ENCODE assay signal across 13 cellular contexts in the genomic region with DNA sequence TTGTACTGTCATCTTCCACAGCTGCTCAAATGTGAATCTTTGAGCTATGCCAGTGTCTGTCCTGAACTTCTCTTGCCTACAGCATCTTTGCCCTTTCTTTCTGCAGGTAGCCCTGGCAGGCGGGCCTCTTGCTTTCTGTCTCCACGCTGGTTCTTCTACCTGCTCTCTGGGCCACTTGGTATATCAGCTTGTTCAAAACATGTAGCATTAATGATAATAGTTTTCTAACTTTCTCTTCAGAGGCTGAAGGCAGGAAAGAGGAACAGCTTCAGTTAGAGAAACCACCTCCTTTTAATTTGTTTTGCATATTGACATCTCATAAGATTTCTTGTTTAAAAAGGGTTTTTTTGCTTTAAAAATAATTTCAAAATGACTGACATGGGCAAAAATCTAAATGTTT. TPM values are rescaled to one million over a fixed set of nuclear protein-coding genes. Genes with fewer than 3 reads are reported as not detected.
DNase-seq lines count a peak whose midpoint lies in the region; ATAC-seq and TF ChIP-seq lines count a peak whose summit lies in the region.
"Had no signal": no experiment of that assay in that cellular context is flagged by ENCODE, and none has a peak within 500 bp of the region (broad histone marks: within the 10 kb centered on the region; RNA-seq: fewer than 3 reads in every experiment).

No MANE protein-coding gene starts in this region.

- 0 out of 3 replicates have a peak overlapping the region, but pooled peaks have one; percentile 52 for H2BK15ac ChIP-seq in IMR-90 (ENCODE audit: low read depth, low read length)

- ATAC-seq in IMR-90 (ENCODE audit: low read depth) (no peak), HG03196 (IDR thresholded peaks at IDR 0.05; ENCODE audit: unreplicated experiment) (no peak)
- no peak for ATAC-seq in activated naive CD8-positive, alpha-beta T cell treated with anti-CD3 and anti-CD28 coated beads, Interleukin-2, amount 10 ng/mL, durations not matched to agents 7 days and 5 days (ENCODE audit: low read depth)

- peak overlapping the region; percentile 94 for H3K27ac Mint-ChIP-seq in activated naive CD8-positive, alpha-beta T cell treated with anti-CD3 and anti-CD28 coated beads, Interleukin-2, amount 10 ng/mL, durations not matched to agents 7 days and 5 days

- H3K79me1 ChIP-seq in IMR-90 (ENCODE audit: low read depth in 1 of 2, low read length in 2 of 2) = no peaks in the 10 kb centered on the region

- in situ Hi-C loops in IMR-90 (cut with MboI; ENCODE audit: low sequenced_read_pairs) = no loop called here

- POLR2A ChIA-PET in IMR-90 (lab: Charles Lee; ENCODE audit: unreplicated experiment) = no interaction called here
- POLR2A ChIA-PET in activated naive CD8-positive, alpha-beta T cell treated with anti-CD3 and anti-CD28 coated beads, Interleukin-2, amount 10 ng/mL, durations not matched to agents 7 days and 5 days (lab: Charles Lee) = interaction anchor here (0.9 to 1.7 kb wide), 3 partner anchors 17 to 47 kb away, joined by 3 to 4 read pairs (median 3); no protein-coding TSS in a partner anchor

- TF ChIP-seq CTCF in IMR-90 (conservative IDR thresholded peaks at IDR 0.05; ENCODE audit: low read depth, low read length) = no peak

- H3K27ac ChIP-seq in IMR-90 (ENCODE audit: insufficient read depth, low read length) (no peak overlapping the region), skin epidermis (peak overlapping the region in 15 of 21 experiments; percentile 67 to 91 (median 77))

- H3K56ac ChIP-seq in IMR-90 (ENCODE audit: extremely low read depth, insufficient read depth, low read length) = no peak overlapping the region

- peaks cover 6% of the 10 kb centered on the region for H3K36me3 Mint-ChIP-seq in activated naive CD8-positive, alpha-beta T cell treated with anti-CD3 and anti-CD28 coated beads, Interleukin-2, amount 10 ng/mL, durations not matched to agents 7 days and 5 days

- no peak overlapping the region for H4K5ac ChIP-seq in IMR-90 (ENCODE audit: low read depth, low read length)

- peak overlapping the region; percentile 26; the same call in 1 of the 2 replicates for H3K23ac ChIP-seq in IMR-90 (ENCODE audit: low read depth, low read length)

- H4K20me1 ChIP-seq in IMR-90 (ENCODE audit: insufficient read depth, low read length) = no peaks in the 10 kb centered on the region

- no peaks in the 10 kb centered on the region; the same call in 1 of the 2 replicates for H3K36me3 ChIP-seq in IMR-90 (ENCODE audit: control insufficient read depth, insufficient read depth, low read length)

- H3K4me3 ChIP-seq in IMR-90 (ENCODE audit: insufficient read depth, low read depth, low read length) (no peak overlapping the region), skin epidermis (no peak overlapping the region)

- intact Hi-C loops in IMR-90 (cut with micrococcal nuclease) = no loop called here

- H2BK5ac ChIP-seq in IMR-90 (ENCODE audit: low read depth, low read length, poor library complexity, severe bottlenecking) = no peak overlapping the region

- CTCF ChIA-PET in IMR-90 (lab: Yijun Ruan, JAX) = interaction anchor here (0.6 kb wide), 1 partner anchor 357 kb away, joined by 7 read pairs; no protein-coding TSS in a partner anchor

- peak; percentile 19 for DNase-seq in SIG-M5 treated with dmso at 0.1 percent for 504 hours (lab: John Stamatoyannopoulos, UW; ENCODE audit: unreplicated experiment)
- no peak for DNase-seq in SIG-M5 (lab: John Stamatoyannopoulos, UW)
- no peak for DNase-seq in IMR-90
- no peak for DNase-seq in activated naive CD8-positive, alpha-beta T cell treated with anti-CD3 and anti-CD28 coated beads, Interleukin-2, amount 10 ng/mL, durations not matched to agents 7 days and 5 days
- DNase-seq in cerebellar cortex (ENCODE audit: low spot score) = no peak
- no peak for DNase-seq in D341Med (ENCODE audit: low spot score)
- DNase-seq: activated CD4-positive, alpha-beta T cell treated with anti-CD3 and anti-CD28 coated beads, Interleukin-2, amount 50 U/mL, for 1 hour; anterior cingulate cortex; hypothalamus; NCI-H2227 treated with DMSO at 0.1 percent for 48 hours; SHP77 treated with DMSO at 0.1 percent for 48 hours had no signal

- H3K4me2 ChIP-seq in IMR-90 (ENCODE audit: low read depth, low read length) = no peak overlapping the region

- no peak overlapping the region for H2AFZ ChIP-seq in IMR-90 (replicated peaks; ENCODE audit: low read length, poor library complexity)

- H3K4me3 Mint-ChIP-seq in activated naive CD8-positive, alpha-beta T cell treated with anti-CD3 and anti-CD28 coated beads, Interleukin-2, amount 10 ng/mL, durations not matched to agents 7 days and 5 days = peak overlapping the region; percentile 93

- H4K91ac ChIP-seq in IMR-90 (ENCODE audit: insufficient read depth, low read depth, low read length) = no peak overlapping the region

- no peak overlapping the region for H2AK5ac ChIP-seq in IMR-90 (ENCODE audit: low read depth, low read length)

- TF ChIP-seq RAD21 in IMR-90 (IDR thresholded peaks at IDR 0.05; ENCODE audit: low read length) = no peak

- H3K4ac ChIP-seq in IMR-90 (ENCODE audit: low read depth, low read length) = no peak overlapping the region

- H3K4me1 Mint-ChIP-seq in activated naive CD8-positive, alpha-beta T cell treated with anti-CD3 and anti-CD28 coated beads, Interleukin-2, amount 10 ng/mL, durations not matched to agents 7 days and 5 days = peaks cover 42% of the 10 kb centered on the region

- no peaks in the 10 kb centered on the region for H3K27me3 Mint-ChIP-seq in activated naive CD8-positive, alpha-beta T cell treated with anti-CD3 and anti-CD28 coated beads, Interleukin-2, amount 10 ng/mL, durations not matched to agents 7 days and 5 days

- no peak overlapping the region for H2BK120ac ChIP-seq in IMR-90 (ENCODE audit: low read depth, low read length)

- no peak overlapping the region for H4K8ac ChIP-seq in IMR-90 (ENCODE audit: low read depth in 2 of 2, low read length in 2 of 2)

- H3K9me1 ChIP-seq in IMR-90 (ENCODE audit: insufficient read depth, low read length) = peaks cover 5% of the 10 kb centered on the region

- TF ChIP-seq POLR2A in IMR-90 (IDR thresholded peaks at IDR 0.05; ENCODE audit: low read depth, low read length) = no peak

- peak overlapping the region; percentile 77; the same call in 1 of the 2 replicates for H2BK20ac ChIP-seq in IMR-90 (ENCODE audit: low read depth, low read length)

- dilution Hi-C loops in IMR-90 (cut with HindIII; ENCODE audit: low sequenced_read_pairs, unreplicated experiment) = no loop called here

- H2AK9ac ChIP-seq in IMR-90 (replicated peaks; ENCODE audit: low read depth, low read length, poor library complexity) = no peak overlapping the region

- H3K27me3 ChIP-seq in IMR-90 (ENCODE audit: control insufficient read depth, insufficient read depth, low read length) = no peaks in the 10 kb centered on the region

- H3K4me1 ChIP-seq in IMR-90 (ENCODE audit: control insufficient read depth, insufficient read depth, low read length) = peaks cover 2% of the 10 kb centered on the region

- BruUV-seq in IMR-90 (replicated peaks; lab: Mats Ljungman, UMichigan) = no TSS peak

- no CpG with 5 or more reads among the region's 2 CpGs for WGBS in IMR-90 (ENCODE audit: extremely low coverage in 2 of 2, insufficient read length in 1 of 2), 2 experiments

- H3K9me3 Mint-ChIP-seq in activated naive CD8-positive, alpha-beta T cell treated with anti-CD3 and anti-CD28 coated beads, Interleukin-2, amount 10 ng/mL, durations not matched to agents 7 days and 5 days = no peaks in the 10 kb centered on the region

- H3K18ac ChIP-seq in IMR-90 (ENCODE audit: low read depth, low read length) = no peak overlapping the region

- no peaks in the 10 kb centered on the region for H3K9me3 ChIP-seq in IMR-90 (ENCODE audit: control insufficient read depth, insufficient read depth, low read length)

- H3K14ac ChIP-seq in IMR-90 (replicated peaks; ENCODE audit: low read depth, low read length) = no peak overlapping the region; the same call in 1 of the 2 replicates

- no peak overlapping the region for H3K9ac ChIP-seq in IMR-90 (ENCODE audit: low read depth, low read length)

TF ChIP-seq in IMR-90, 13 proteins besides CTCF, POLR2A, EP300 and RAD21 (continues in another document):
- TF ChIP-seq CEBPB (IDR thresholded peaks at IDR 0.05; ENCODE audit: low read depth, low read length) (no peak), BHLHE40 (IDR thresholded peaks at IDR 0.05; ENCODE audit: low read depth, low read length) (no peak), NFE2L2 (IDR thresholded peaks at IDR 0.05; ENCODE audit: low read depth, low read length) (no peak), MAFK (IDR thresholded peaks at IDR 0.05; ENCODE audit: low read depth, low read length) (no peak), MAZ (IDR thresholded peaks at IDR 0.05; ENCODE audit: borderline replicate concordance, low read depth, low read length) (no peak), MXI1 (IDR thresholded peaks at IDR 0.05; ENCODE audit: borderline replicate concordance, low read depth, low read length) (no peak), FOS (IDR thresholded peaks at IDR 0.05; ENCODE audit: low read depth, low read length) (no peak), RFX5 (IDR thresholded peaks at IDR 0.05; ENCODE audit: low read depth, low read length) (no peak)
- TF ChIP-seq, protein P1, sequence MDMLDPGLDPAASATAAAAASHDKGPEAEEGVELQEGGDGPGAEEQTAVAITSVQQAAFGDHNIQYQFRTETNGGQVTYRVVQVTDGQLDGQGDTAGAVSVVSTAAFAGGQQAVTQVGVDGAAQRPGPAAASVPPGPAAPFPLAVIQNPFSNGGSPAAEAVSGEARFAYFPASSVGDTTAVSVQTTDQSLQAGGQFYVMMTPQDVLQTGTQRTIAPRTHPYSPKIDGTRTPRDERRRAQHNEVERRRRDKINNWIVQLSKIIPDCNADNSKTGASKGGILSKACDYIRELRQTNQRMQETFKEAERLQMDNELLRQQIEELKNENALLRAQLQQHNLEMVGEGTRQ (IDR thresholded peaks at IDR 0.05; ENCODE audit: low read depth, low read length) = no peak
- TF ChIP-seq, protein P2, sequence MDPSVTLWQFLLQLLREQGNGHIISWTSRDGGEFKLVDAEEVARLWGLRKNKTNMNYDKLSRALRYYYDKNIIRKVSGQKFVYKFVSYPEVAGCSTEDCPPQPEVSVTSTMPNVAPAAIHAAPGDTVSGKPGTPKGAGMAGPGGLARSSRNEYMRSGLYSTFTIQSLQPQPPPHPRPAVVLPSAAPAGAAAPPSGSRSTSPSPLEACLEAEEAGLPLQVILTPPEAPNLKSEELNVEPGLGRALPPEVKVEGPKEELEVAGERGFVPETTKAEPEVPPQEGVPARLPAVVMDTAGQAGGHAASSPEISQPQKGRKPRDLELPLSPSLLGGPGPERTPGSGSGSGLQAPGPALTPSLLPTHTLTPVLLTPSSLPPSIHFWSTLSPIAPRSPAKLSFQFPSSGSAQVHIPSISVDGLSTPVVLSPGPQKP (IDR thresholded peaks at IDR 0.05; ENCODE audit: borderline replicate concordance, low read depth, low read length) = no peak

RNA-seq across cellular contexts. Expression of a gene that starts 0.9 kb away (rescaled TPM):
- 0.56 and 1.3 TPM in 2 replicates for total RNA-seq in IMR-90 (2012; rRNA removed)
- 0.32 and 0.47 TPM in 2 replicates for polyA plus RNA-seq in IMR-90 (2012; rRNA removed)
- 0.16 and 0.18 TPM in 2 replicates for polyA plus RNA-seq in IMR-90 (2012; cell fraction: cytosol; rRNA removed)
- 0.10 TPM in 1 of 2 replicates, not detected in the other for polyA plus RNA-seq in IMR-90 (2012; cell fraction: nucleus; rRNA removed; ENCODE audit: low replicate concordance)
- 10 to 100 TPM in 1 of 2 experiments, 1 to 10 TPM in 1; 9.6 to 10.7 TPM for total RNA-seq in activated naive CD8-positive, alpha-beta T cell treated with anti-CD3 and anti-CD28 coated beads, Interleukin-2, amount 10 ng/mL, durations not matched to agents 7 days and 5 days
